ENCODE assay signal across 19 cellular contexts in genomic region chr2:182435754-182436153, GRCh38. TPM values are rescaled to one million over a fixed set of nuclear protein-coding genes. Genes with fewer than 3 reads are reported as not detected.
DNase-seq lines count a peak whose midpoint lies in the region; FAIRE-seq and TF ChIP-seq lines count a peak whose summit lies in the region.
"Had no signal": no experiment of that assay in that cellular context is flagged by ENCODE, and none has a peak within 500 bp of the region (broad histone marks: within the 10 kb centered on the region; RNA-seq: fewer than 3 reads in every experiment).

No MANE protein-coding gene starts in this region.

- FAIRE-seq in GM12891 (lab: Jason Lieb, UNC) = no peak
- FAIRE-seq: GM12878, HTR-8/SVneo had no signal

- H4K8ac ChIP-seq in mesendoderm (ENCODE audit: low read depth, low read length) = no peak overlapping the region

- no peak overlapping the region for H3K9ac ChIP-seq in mesendoderm (ENCODE audit: low read length)
- H3K9ac ChIP-seq: neural progenitor cell had no signal

- no peaks in the 10 kb centered on the region for H3K36me3 Mint-ChIP-seq in Caco-2 (ENCODE audit: insufficient read depth, unreplicated experiment)
- H3K36me3 Mint-ChIP-seq: activated naive CD8-positive, alpha-beta T cell had no signal

- H4K5ac ChIP-seq in mesendoderm (ENCODE audit: low read length) = no peak overlapping the region

- no CpG with 5 or more reads among the region's 1 CpG for whole genome bisulfite sequencing in mesendoderm (ENCODE audit: extremely low coverage, insufficient coverage, low lambda C conversion rate)

- no peak overlapping the region for H3K4me2 ChIP-seq in mesendoderm (ENCODE audit: low read length)
- H3K4me2 ChIP-seq: neural progenitor cell had no signal

- CTCF ChIA-PET in A673 (lab: Charles Lee) = interaction anchor here (0.6 kb wide), 1 partner anchor 497 kb away, joined by 3 read pairs; no protein-coding TSS in a partner anchor
- CTCF ChIA-PET in Caco-2 (lab: Charles Lee) = no interaction called here

- H3K79me2 ChIP-seq in mesendoderm (ENCODE audit: control insufficient read depth, insufficient read depth, low read length) = no peaks in the 10 kb centered on the region

- BruUV-seq in A673 (replicated peaks; lab: Mats Ljungman, UMichigan) (no TSS peak), Caco-2 (replicated peaks; lab: Mats Ljungman, UMichigan) (no TSS peak)

- H2AK5ac ChIP-seq in mesendoderm (ENCODE audit: low read length) = no peak overlapping the region

- H3K4ac ChIP-seq in mesendoderm (ENCODE audit: low read depth, low read length) = no peak overlapping the region

- H2BK15ac ChIP-seq in mesendoderm (replicated peaks; ENCODE audit: low read depth) = no peak overlapping the region

- H3K4me3 ChIP-seq in A673 (ENCODE audit: low read depth, low read length, poor library complexity, severe bottlenecking) (no peak overlapping the region), fibroblast of villous mesenchyme (ENCODE audit: low read depth, low read length) (no peak overlapping the region), Caco-2 (ENCODE audit: low read depth, low read length) (no peak overlapping the region), mesendoderm (ENCODE audit: low read length) (no peak overlapping the region)
- H3K4me3 ChIP-seq: esophagus muscularis mucosa, GM12878, neural progenitor cell, right lobe of liver had no signal

- intact Hi-C loops in A673 (cut with micrococcal nuclease; ENCODE audit: unreplicated experiment) = no loop called here
- intact Hi-C loops in Caco-2 (cut with micrococcal nuclease; ENCODE audit: unreplicated experiment) = no loop called here

- POLR2A ChIA-PET in A673 (lab: Charles Lee; ENCODE audit: low non-redundant PET) = no interaction called here
- POLR2A ChIA-PET in Caco-2 (lab: Charles Lee) = no interaction called here

- H3K27ac Mint-ChIP-seq in Caco-2 (ENCODE audit: unreplicated experiment) = no peak overlapping the region
- H3K27ac Mint-ChIP-seq: activated naive CD8-positive, alpha-beta T cell; neural progenitor cell had no signal

- H3K27ac ChIP-seq in A673 (ENCODE audit: low read depth, low read length, poor library complexity, severe bottlenecking) (peak overlapping the region; percentile 18), mesendoderm (ENCODE audit: low read depth, low read length) (no peak overlapping the region)
- H3K27ac ChIP-seq: esophagus muscularis mucosa, neural progenitor cell, right lobe of liver had no signal

- no peak overlapping the region for H3K56ac ChIP-seq in mesendoderm (ENCODE audit: low read length)

- no peaks in the 10 kb centered on the region for H3K9me3 Mint-ChIP-seq in Caco-2 (ENCODE audit: unreplicated experiment)

- H3K4me3 Mint-ChIP-seq in Caco-2 (ENCODE audit: unreplicated experiment) = no peak overlapping the region
- H3K4me3 Mint-ChIP-seq: activated naive CD8-positive, alpha-beta T cell; neural progenitor cell had no signal

- peaks cover 15% of the 10 kb centered on the region for H3K4me1 ChIP-seq in A673 (ENCODE audit: insufficient read depth, low read length, poor library complexity, severe bottlenecking)
- no peaks in the 10 kb centered on the region for H3K4me1 ChIP-seq in Caco-2
- H3K4me1 ChIP-seq in mesendoderm (ENCODE audit: control insufficient read depth, low read depth, low read length) = no peaks in the 10 kb centered on the region
- H3K4me1 ChIP-seq: esophagus muscularis mucosa, right lobe of liver had no signal

- no peaks in the 10 kb centered on the region for H3K27me3 ChIP-seq in A673 (replicated peaks; ENCODE audit: insufficient read depth, low read depth, low read length, poor library complexity)
- no peaks in the 10 kb centered on the region for H3K27me3 ChIP-seq in Caco-2 (replicated peaks; ENCODE audit: control insufficient read depth, insufficient read depth, low read length)
- no peaks in the 10 kb centered on the region for H3K27me3 ChIP-seq in mesendoderm (ENCODE audit: insufficient read depth, low read length, poor library complexity)
- H3K27me3 ChIP-seq: esophagus muscularis mucosa, neural progenitor cell, right lobe of liver had no signal

- H3K18ac ChIP-seq in mesendoderm (ENCODE audit: low read length) = no peak overlapping the region

- no peak overlapping the region for H2BK5ac ChIP-seq in mesendoderm (ENCODE audit: low read length)

- no peak overlapping the region for H2BK120ac ChIP-seq in mesendoderm (ENCODE audit: low read depth, low read length)

- peaks cover 4% of the 10 kb centered on the region for H3K27me3 Mint-ChIP-seq in Caco-2 (ENCODE audit: insufficient read depth, unreplicated experiment)
- H3K27me3 Mint-ChIP-seq: activated naive CD8-positive, alpha-beta T cell had no signal

- H3K36me3 ChIP-seq in A673 (ENCODE audit: insufficient read depth, low read length, poor library complexity, severe bottlenecking) = no peaks in the 10 kb centered on the region
- H3K36me3 ChIP-seq in Caco-2 (ENCODE audit: control insufficient read depth, insufficient read depth, low read length) = no peaks in the 10 kb centered on the region
- no peaks in the 10 kb centered on the region for H3K36me3 ChIP-seq in mesendoderm (ENCODE audit: control insufficient read depth, insufficient read depth, low read length)
- H3K36me3 ChIP-seq: esophagus muscularis mucosa, neural progenitor cell, right lobe of liver had no signal

- no peaks in the 10 kb centered on the region for H3K79me1 ChIP-seq in mesendoderm (ENCODE audit: low read length)

- DNase-seq in A673 (ENCODE audit: low spot score) = peak; percentile 62
- peak; percentile 50 for DNase-seq in HCEC 1CT
- peak; percentile 5 for DNase-seq in astrocyte of the hippocampus (ENCODE audit: low read depth, low spot score)
- peak; percentile 34 for DNase-seq in fibroblast of villous mesenchyme (ENCODE audit: low read depth)
- DNase-seq in Caco-2 = no peak
- no peak for DNase-seq in GM12891 (ENCODE audit: insufficient read length, low spot score)
- DNase-seq in hippocampal formation (lab: John Stamatoyannopoulos, UW) = no peak
- no peak for DNase-seq in mesendoderm
- DNase-seq: Kasumi-1, midbrain, NCI-H526 treated with DMSO at 0.1 percent for 48 hours, right lobe of liver had no signal

- no peak for TF ChIP-seq POLR2A in GM12891 (IDR thresholded peaks at IDR 0.05; ENCODE audit: low read depth, low read length)

- H3K9me3 ChIP-seq in A673 (ENCODE audit: low read depth, low read length, poor library complexity, severe bottlenecking) (no peaks in the 10 kb centered on the region), Caco-2 (no peaks in the 10 kb centered on the region)
- H3K9me3 ChIP-seq: esophagus muscularis mucosa, right lobe of liver had no signal

- TF ChIP-seq CTCF in A673 (conservative IDR thresholded peaks at IDR 0.05; ENCODE audit: low read depth, low read length) (no peak), fibroblast of villous mesenchyme (IDR thresholded peaks at IDR 0.05; ENCODE audit: insufficient read depth, low read depth, low read length) (no peak), Caco-2 (IDR thresholded peaks at IDR 0.05; ENCODE audit: insufficient read depth in 1 of 2, low read depth in 1 of 2, low read length in 1 of 2, severe bottlenecking in 1 of 2, unreplicated experiment in 1 of 2) (no peak)

- no peak overlapping the region for H3K23ac ChIP-seq in mesendoderm (ENCODE audit: low read length)

- no peaks in the 10 kb centered on the region for H3K4me1 Mint-ChIP-seq in Caco-2 (ENCODE audit: low read depth, unreplicated experiment)

TF ChIP-seq in GM12891, 5 proteins besides CTCF, POLR2A, EP300 and RAD21:
- no peak for TF ChIP-seq POU2F2 (IDR thresholded peaks at IDR 0.05; ENCODE audit: low read depth, low read length)
- no peak for TF ChIP-seq PAX5 (IDR thresholded peaks at IDR 0.05; ENCODE audit: insufficient read depth, low read length, severe bottlenecking)
- no peak for TF ChIP-seq TAF1 (IDR thresholded peaks at IDR 0.05; ENCODE audit: low read depth, low read length)
- no peak for TF ChIP-seq SPI1 (IDR thresholded peaks at IDR 0.05; ENCODE audit: low read depth, low read length)
- no peak for TF ChIP-seq POLR2AphosphoS5 (IDR thresholded peaks at IDR 0.05; ENCODE audit: low read depth, low read length)

RNA-seq across cellular contexts. Expression of gene PDE1A, which starts 8.9 kb away (rescaled TPM):
- total RNA-seq in A673 (2021) (3.1 and 3.8 TPM in 2 replicates), fibroblast of villous mesenchyme (1.7 and 1.9 TPM in 2 replicates), Caco-2 (2022) (0.44 TPM in 1 of 2 replicates, not detected in the other)
- polyA plus RNA-seq in GM12891 (2012; ENCODE audit: low read depth, missing spikeins) = 0.05 TPM
- 0.07 TPM for polyA plus RNA-seq in mesendoderm (2013, experiment 1 of 2)
- polyA plus RNA-seq in mesendoderm (2013, experiment 2 of 2) = 0.14 TPM
- total RNA-seq: activated CD8-positive, alpha-beta memory T cell treated with anti-CD3 and anti-CD28 coated beads for 36 hours; GM12878; T-helper 2 cell treated with Interferon-gamma antibody and Interleukin-4, amounts not matched to agents 100 ng/mL and 5 ng/mL, for 36 hours had no signal

Comparison
In these comparisons a context has a peak if more than half of its experiments do, and no peak if none do; other contexts are left out.
1. DNase-seq: peak in A673 (single experiment), HCEC 1CT (single experiment), astrocyte of the hippocampus (single experiment) and fibroblast of villous mesenchyme (single experiment); none in Caco-2 (0 of 2), GM12891 (single experiment), hippocampal formation (0 of 2) and mesendoderm (single experiment).